In the genomic region with DNA sequence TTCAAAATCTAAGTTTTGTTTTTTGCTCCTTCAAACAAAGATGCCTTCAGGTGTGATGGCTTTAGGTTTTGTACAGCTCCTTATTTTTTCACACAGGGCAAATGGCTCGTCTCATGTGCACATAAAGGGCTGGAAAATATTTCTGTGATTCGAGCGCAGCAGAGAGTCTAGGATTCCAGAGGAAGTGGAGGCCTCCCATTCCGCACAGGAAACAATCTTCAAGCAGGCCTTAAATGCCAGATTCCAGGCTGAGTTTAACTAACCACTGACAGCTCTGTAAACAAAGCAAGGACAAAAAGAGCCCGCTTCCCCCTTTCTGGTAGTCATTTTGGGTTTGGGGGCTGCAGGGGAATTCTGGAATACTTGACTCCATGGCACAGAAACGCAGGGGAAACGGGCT, we compare ENCODE assay signal across 15 cellular contexts.
A peak's percentile ranks its signal among the peaks of the same experiment; 100 is the strongest.
DNase-seq lines count a peak whose midpoint lies in the region; ATAC-seq and TF ChIP-seq lines count a peak whose summit lies in the region.
"Had no signal": no experiment of that assay in that cellular context is flagged by ENCODE, and none has a peak within 500 bp of the region (broad histone marks: within the 10 kb centered on the region; RNA-seq: fewer than 3 reads in every experiment).

No MANE protein-coding gene starts in this region.

- TF ChIP-seq POLR2A in esophagus squamous epithelium (IDR thresholded peaks at IDR 0.05) = no peak

- 55 to 71% methylated on average over 7 of the region's 7 CpGs for WGBS in esophagus squamous epithelium, 2 donors

- H3K27ac ChIP-seq in SJCRH30 = peak overlapping the region; percentile 41; the same call in 1 of the 2 replicates
- H3K27ac ChIP-seq in esophagus squamous epithelium = peak overlapping the region; percentile 41 to 73 (median 72)
- peak overlapping the region; percentile 82 for H3K27ac ChIP-seq in muscle layer of duodenum (ENCODE audit: low read length)
- H3K27ac ChIP-seq in tibial artery = peak overlapping the region; percentile 66 to 73

- DNase-seq in SJCRH30 (peak; percentile 38 to 67), esophagus squamous epithelium (lab: John Stamatoyannopoulos, UW) (no peak), tibial artery (no peak), medulla oblongata (ENCODE audit: extremely low spot score) (no peak)
- DNase-seq in stimulated activated CD4-positive, alpha-beta T cell treated with anti-CD3 and anti-CD28 coated beads, Interleukin-2, amount 100 ng/mL, for 24 hours = no peak
- no peak for DNase-seq in activated effector memory CD4-positive, alpha-beta T cell treated with anti-CD3 and anti-CD28 coated beads, Interleukin-2, amount 50 U/mL, for 16 hours
- DNase-seq: activated CD8-positive, alpha-beta memory T cell treated with anti-CD3 and anti-CD28 coated beads, Interleukin-2, amount 10 ng/mL, durations not matched to agents 7 days and 5 days; anterior cingulate cortex; mammary epithelial cell; MG63; NCI-H510A; stimulated activated naive CD4-positive, alpha-beta T cell had no signal

- H3K9me3 ChIP-seq in SJCRH30 (replicated peaks) = no peaks in the 10 kb centered on the region
- H3K9me3 ChIP-seq in esophagus squamous epithelium = no peaks in the 10 kb centered on the region
- no peaks in the 10 kb centered on the region for H3K9me3 ChIP-seq in muscle layer of duodenum (ENCODE audit: control insufficient read depth in 1 of 2, low read length in 2 of 2)
- H3K9me3 ChIP-seq in tibial artery = no peaks in the 10 kb centered on the region
- H3K9me3 ChIP-seq: MG63 had no signal

- H3K4me3 ChIP-seq in SJCRH30 (no peak overlapping the region; the same call in 1 of the 2 replicates), esophagus squamous epithelium (peak overlapping the region in 1 of 4 donors; percentile 12), muscle layer of duodenum (ENCODE audit: low read depth in 1 of 2, low read length in 2 of 2) (peak overlapping the region in 1 of 2 donors; percentile 9), tibial artery (peak overlapping the region in 1 of 2 donors; percentile 8)
- H3K4me3 ChIP-seq: GM12878, MG63 had no signal

- H3K27me3 ChIP-seq in SJCRH30 = no peaks in the 10 kb centered on the region
- H3K27me3 ChIP-seq in esophagus squamous epithelium = no peaks in the 10 kb centered on the region
- H3K27me3 ChIP-seq in muscle layer of duodenum (ENCODE audit: low read depth, low read length) = no peaks in the 10 kb centered on the region
- no peaks in the 10 kb centered on the region for H3K27me3 ChIP-seq in tibial artery
- H3K27me3 ChIP-seq: MG63 had no signal

- H3K4me1 ChIP-seq in SJCRH30 (peaks cover 19% of the 10 kb centered on the region), esophagus squamous epithelium (peaks cover 0 to 34% (median 24%) of the 10 kb centered on the region in 3 donors), muscle layer of duodenum (ENCODE audit: control insufficient read depth in 1 of 2, insufficient read depth in 2 of 2, low read length in 2 of 2) (peaks cover 18 to 61% of the 10 kb centered on the region in 2 donors), tibial artery (peaks cover 0 to 98% (median 48%) of the 10 kb centered on the region in 4 donors)

- TF ChIP-seq CTCF in esophagus squamous epithelium (IDR thresholded peaks at IDR 0.05) = no peak
- TF ChIP-seq CTCF in tibial artery (IDR thresholded peaks at IDR 0.05) = no peak

- intact Hi-C loops in esophagus squamous epithelium (cut with DNase I) (no loop called here), tibial artery (cut with DNase I; ENCODE audit: low total_unique reads) (no loop called here)

- H3K36me3 ChIP-seq in SJCRH30 = no peaks in the 10 kb centered on the region
- peaks cover 0 to 12% (median 0%) of the 10 kb centered on the region in 3 donors for H3K36me3 ChIP-seq in esophagus squamous epithelium
- peaks cover 9 to 17% of the 10 kb centered on the region in 2 donors for H3K36me3 ChIP-seq in muscle layer of duodenum (ENCODE audit: control insufficient read depth in 1 of 2, insufficient read depth in 2 of 2, low read length in 2 of 2)
- peaks cover 22 to 25% (median 22%) of the 10 kb centered on the region in 3 donors for H3K36me3 ChIP-seq in tibial artery
- H3K36me3 ChIP-seq: MG63 had no signal

- ATAC-seq in HG03571 (IDR thresholded peaks at IDR 0.05; ENCODE audit: unreplicated experiment) = no peak
- ATAC-seq: activated CD8-positive, alpha-beta memory T cell treated with anti-CD3 and anti-CD28 coated beads, Interleukin-2, amount 10 ng/mL, durations not matched to agents 7 days and 5 days had no signal

Comparison
In these comparisons a context has a peak if more than half of its experiments do, and no peak if none do; other contexts are left out.
1. DNase-seq: peak in SJCRH30 (2 of 2); none in esophagus squamous epithelium (single experiment), tibial artery (0 of 2), medulla oblongata (single experiment), stimulated activated CD4-positive, alpha-beta T cell treated with anti-CD3 and anti-CD28 coated beads, Interleukin-2, amount 100 ng/mL, for 24 hours (0 of 2) and activated effector memory CD4-positive, alpha-beta T cell treated with anti-CD3 and anti-CD28 coated beads, Interleukin-2, amount 50 U/mL, for 16 hours (single experiment).
2. Peak in every context shown above with its lines, with median percentiles within 50 percentile points of each other: H3K27ac ChIP-seq.